8 cellular contexts compared by ENCODE assay signal in genomic region chr11:67371549-67372231, GRCh38.
DNase-seq lines count a peak whose midpoint lies in the region; ATAC-seq and TF ChIP-seq lines count a peak whose summit lies in the region.

No MANE protein-coding gene starts in this region.

- in situ Hi-C loops in astrocyte of the spinal cord (cut with HindIII; ENCODE audit: low sequenced_read_pairs): no loop called here

- no peaks in the 10 kb centered on the region for H3K27me3 Mint-ChIP-seq in stimulated activated memory B cell treated with anti-CD40 and anti-IgM and Interleukin-4, amounts not matched to agents 10 μg/mL and 1 μg/mL and 100 μg/mL, for 72 hours

- peaks cover 70% of the 10 kb centered on the region for H3K4me1 Mint-ChIP-seq in stimulated activated memory B cell treated with anti-CD40 and anti-IgM and Interleukin-4, amounts not matched to agents 10 μg/mL and 1 μg/mL and 100 μg/mL, for 72 hours

- peak overlapping the region; percentile 64 for H3K27ac Mint-ChIP-seq in stimulated activated memory B cell treated with anti-CD40 and anti-IgM and Interleukin-4, amounts not matched to agents 10 μg/mL and 1 μg/mL and 100 μg/mL, for 72 hours

- H3K4me3 Mint-ChIP-seq in stimulated activated memory B cell treated with anti-CD40 and anti-IgM and Interleukin-4, amounts not matched to agents 10 μg/mL and 1 μg/mL and 100 μg/mL, for 72 hours: peak overlapping the region; percentile 79

- H3K36me3 Mint-ChIP-seq in stimulated activated memory B cell treated with anti-CD40 and anti-IgM and Interleukin-4, amounts not matched to agents 10 μg/mL and 1 μg/mL and 100 μg/mL, for 72 hours: peaks cover 11% of the 10 kb centered on the region

- peak overlapping the region; percentile 55 for H3K4me3 ChIP-seq in astrocyte of the spinal cord (ENCODE audit: low read depth, low read length)

- H3K27ac ChIP-seq in substantia nigra (ENCODE audit: low read depth, low read length, poor library complexity, severe bottlenecking): no peak overlapping the region

- ATAC-seq in stimulated activated memory B cell treated with anti-CD40 and anti-IgM and Interleukin-4, amounts not matched to agents 10 μg/mL and 1 μg/mL and 100 μg/mL, for 72 hours: peak; percentile 42

- peak; percentile 60 for DNase-seq in DMS53 (lab: John Stamatoyannopoulos, UW)
- DNase-seq in DMS53 treated with DMSO at 0.1 percent for 48 hours (lab: John Stamatoyannopoulos, UW; ENCODE audit: unreplicated experiment): no peak
- peak; percentile 17 for DNase-seq in NCI-H526 treated with DMSO at 0.1 percent for 48 hours (lab: John Stamatoyannopoulos, UW)
- DNase-seq in astrocyte of the spinal cord (ENCODE audit: low read depth, low spot score): peak; percentile 42
- DNase-seq in iPS-NIHi11 (ENCODE audit: low spot score): peak; percentile 73
- DNase-seq in COLO829 (ENCODE audit: low spot score): no peak
- DNase-seq in substantia nigra (lab: John Stamatoyannopoulos, UW): no peak

- H3K9me3 Mint-ChIP-seq in stimulated activated memory B cell treated with anti-CD40 and anti-IgM and Interleukin-4, amounts not matched to agents 10 μg/mL and 1 μg/mL and 100 μg/mL, for 72 hours: no peaks in the 10 kb centered on the region

- peak; percentile 65 for TF ChIP-seq CTCF in astrocyte of the spinal cord (IDR thresholded peaks at IDR 0.05; ENCODE audit: low read depth, low read length)

Comparison
In these comparisons a context has a peak if more than half of its experiments do, and no peak if none do; other contexts are left out.
1. DNase-seq: peak in DMS53 (single experiment), NCI-H526 treated with DMSO at 0.1 percent for 48 hours (single experiment), astrocyte of the spinal cord (single experiment) and iPS-NIHi11 (single experiment); none in DMS53 treated with DMSO at 0.1 percent for 48 hours (single experiment), COLO829 (single experiment) and substantia nigra (0 of 49).